Comparison of ENCODE assay signal across 8 cellular contexts in the genomic region with DNA sequence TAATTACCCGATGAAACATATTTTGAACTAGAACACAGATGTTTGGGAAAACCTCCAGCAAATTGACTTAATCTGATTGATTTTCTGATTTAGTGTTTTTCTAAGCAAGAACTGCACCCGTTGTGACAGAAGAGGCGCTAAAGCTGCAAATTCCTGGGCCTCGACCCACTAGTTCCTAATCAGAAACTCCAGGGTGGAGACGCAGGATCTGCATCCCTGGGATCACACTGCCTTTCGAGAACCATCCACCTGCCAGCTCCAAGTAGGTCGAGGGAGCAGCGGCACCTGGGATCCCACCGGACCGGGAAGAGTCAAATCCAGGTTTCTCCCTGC.
DNase-seq lines count a peak whose midpoint lies in the region; ATAC-seq, FAIRE-seq and TF ChIP-seq lines count a peak whose summit lies in the region.

No MANE protein-coding gene starts in this region.

- no peaks in the 10 kb centered on the region for H4K20me1 ChIP-seq in astrocyte (ENCODE audit: insufficient read depth, low read length)

- 5 to 8% methylated on average over 10 of the region's 10 CpGs for WGBS in thyroid gland, 2 donors

- TF ChIP-seq POLR2A in thyroid gland (IDR thresholded peaks at IDR 0.05) = no peak

- H3K4me1 Mint-ChIP-seq in astrocyte (ENCODE audit: low read depth, unreplicated experiment) = no peaks in the 10 kb centered on the region

- H3K4me2 ChIP-seq in astrocyte (ENCODE audit: low read length) = peak overlapping the region; percentile 100

- H3K9me3 Mint-ChIP-seq in astrocyte (ENCODE audit: unreplicated experiment) = peaks cover 3% of the 10 kb centered on the region

- no peaks in the 10 kb centered on the region for H3K79me2 ChIP-seq in astrocyte (ENCODE audit: insufficient read depth, low read length)

- intact Hi-C loops in thyroid gland (cut with DNase I) = no loop called here

- ATAC-seq in HG03025 (IDR thresholded peaks at IDR 0.05; ENCODE audit: low FRiP score, unreplicated experiment) (peak; percentile 3), left lobe of liver (peak; percentile 55)

- peak overlapping the region; percentile 89 for H3K4me3 Mint-ChIP-seq in astrocyte (ENCODE audit: unreplicated experiment)

- H3K27me3 Mint-ChIP-seq in astrocyte (ENCODE audit: low read depth, unreplicated experiment) = peaks cover 7% of the 10 kb centered on the region

- FAIRE-seq in astrocyte (lab: Jason Lieb, UNC) = no peak

- TF ChIP-seq CTCF in GM12875 (IDR thresholded peaks at IDR 0.05; ENCODE audit: borderline replicate concordance, insufficient read depth, low read depth, low read length) (no peak), astrocyte (IDR thresholded peaks at IDR 0.05; ENCODE audit: insufficient read depth, low read depth, low read length) (no peak), thyroid gland (IDR thresholded peaks at IDR 0.05) (no peak)

- H3K4me3 ChIP-seq in GM12875 (ENCODE audit: low read depth, low read length) (peak overlapping the region; percentile 63), astrocyte (ENCODE audit: insufficient read depth, low read depth, low read length) (peak overlapping the region; percentile 97), thyroid gland (replicated peaks in 1 of 3) (peak overlapping the region in 1 of 3 donors; percentile 58)

- H3K27ac ChIP-seq in astrocyte (ENCODE audit: low read depth, low read length) (no peak overlapping the region), thyroid gland (peak overlapping the region; percentile 63 to 89 (median 88))

- H3K27me3 ChIP-seq in astrocyte (ENCODE audit: insufficient read depth, low read length) (no peaks in the 10 kb centered on the region), thyroid gland (no peaks in the 10 kb centered on the region)

- peak overlapping the region; percentile 100 for H2AFZ ChIP-seq in astrocyte (ENCODE audit: low read depth, low read length)

- H3K9me3 ChIP-seq in astrocyte (ENCODE audit: insufficient read depth, low read depth, low read length) (no peaks in the 10 kb centered on the region), thyroid gland (no peaks in the 10 kb centered on the region)

- DNase-seq in astrocyte (ENCODE audit: low read depth) (no peak), left lobe of liver (ENCODE audit: low spot score) (no peak), thyroid gland (no peak), C1 segment of cervical spinal cord (lab: John Stamatoyannopoulos, UW) (no peak), Ammon's horn (ENCODE audit: low spot score) (no peak), foreskin melanocyte (no peak)

- peak overlapping the region; percentile 80 for H3K27ac Mint-ChIP-seq in astrocyte (ENCODE audit: unreplicated experiment)

- no peaks in the 10 kb centered on the region for H3K36me3 Mint-ChIP-seq in astrocyte (ENCODE audit: low read depth, unreplicated experiment)

- H3K4me1 ChIP-seq in astrocyte (ENCODE audit: insufficient read depth, low read length) = peaks cover 12% of the 10 kb centered on the region
- peaks cover 0 to 7% of the 10 kb centered on the region in 2 donors for H3K4me1 ChIP-seq in thyroid gland

- peak overlapping the region; percentile 88 for H3K9ac ChIP-seq in astrocyte (ENCODE audit: low read length)

- no peaks in the 10 kb centered on the region for H3K36me3 ChIP-seq in astrocyte (ENCODE audit: insufficient read depth, low read length)
- H3K36me3 ChIP-seq in thyroid gland = no peaks in the 10 kb centered on the region
